15 cellular contexts compared by ENCODE assay signal in the genomic region with DNA sequence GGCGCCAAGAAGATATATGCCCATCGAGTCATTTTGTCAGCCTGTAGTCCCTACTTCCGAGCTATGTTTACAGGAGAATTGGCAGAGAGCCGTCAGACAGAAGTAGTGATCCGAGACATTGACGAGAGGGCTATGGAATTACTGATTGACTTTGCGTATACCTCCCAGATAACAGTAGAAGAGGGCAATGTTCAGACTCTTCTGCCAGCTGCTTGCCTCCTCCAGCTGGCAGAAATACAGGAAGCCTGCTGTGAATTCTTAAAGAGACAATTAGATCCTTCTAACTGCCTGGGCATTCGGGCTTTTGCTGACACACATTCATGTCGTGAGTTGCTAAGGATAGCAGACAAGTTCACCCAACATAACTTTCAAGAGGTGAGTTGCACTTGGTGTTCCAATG.
"Had no signal": no experiment of that assay in that cellular context is flagged by ENCODE, and none has a peak within 500 bp of the region (broad histone marks: within the 10 kb centered on the region; RNA-seq: fewer than 3 reads in every experiment).

No MANE protein-coding gene starts in this region.

- DNase-seq: activated CD4-positive, alpha-beta T cell treated with anti-CD3 and anti-CD28 coated beads for 1 hour; activated CD4-positive, alpha-beta T cell treated with anti-CD3 and anti-CD28 coated beads, Interleukin-2, amount 50 U/mL, for 4 hours; activated naive CD4-positive, alpha-beta T cell treated with Interleukin-2 at 50 U/mL for 16 hours; activated T-cell treated with anti-CD3 and anti-CD28 coated beads for 4 hours; dermis blood vessel endothelial cell; effector memory CD8-positive, alpha-beta T cell; foreskin keratinocyte; stimulated activated CD4-positive, alpha-beta T cell treated with anti-CD3 and anti-CD28 coated beads, Interleukin-12 subunit alpha, Interleukin-12 subunit beta, amount 100 ng/mL, for 4 hours; stimulated activated CD4-positive, alpha-beta T cell treated with anti-CD3 and anti-CD28 coated beads, Interleukin-2, amount 100 ng/mL, for 24 hours; stomach; T-helper 1 cell; T1000; testis; upper lobe of right lung had no signal

- ATAC-seq: activated T-helper 17 cell treated with anti-CD3 and anti-CD28 coated beads, Interleukin-2, amount 50 U/mL, for 72 hours; effector memory CD8-positive, alpha-beta T cell; foreskin keratinocyte; upper lobe of right lung had no signal
